ENCODE assay signal across 8 cellular contexts in genomic region chr14:21098134-21098891, GRCh38. TPM values are rescaled to one million over a fixed set of nuclear protein-coding genes. Genes with fewer than 3 reads are reported as not detected.
DNase-seq lines count a peak whose midpoint lies in the region; ATAC-seq and TF ChIP-seq lines count a peak whose summit lies in the region.

TSS of gene ZNF219 (minus strand) at chr14:21098655. CDS start at chr14:21093591, 5,064 bp downstream.

- no peaks in the 10 kb centered on the region for H3K9me3 ChIP-seq in endodermal cell (ENCODE audit: control insufficient read depth, low read length)
- H3K9me3 ChIP-seq in lung (ENCODE audit: control insufficient read depth in 2 of 2, insufficient read depth in 1 of 2, low read length in 1 of 2) = no peaks in the 10 kb centered on the region

- peak within 1 kb of the TSS; percentile 75 for H3K9ac ChIP-seq in endodermal cell (ENCODE audit: extremely low read depth, low read length, poor library complexity, severe bottlenecking)

- peaks cover 22% of the 10 kb centered on the region for H3K4me1 ChIP-seq in endodermal cell (ENCODE audit: control insufficient read depth, insufficient read depth, low read length)
- H3K4me1 ChIP-seq in lung (ENCODE audit: control insufficient read depth in 2 of 2, insufficient read depth in 2 of 2, low read length in 2 of 2) = peaks cover 6 to 14% of the 10 kb centered on the region in 2 donors

- ATAC-seq in lung (ENCODE audit: insufficient read depth, low FRiP score) (peak; percentile 8), HG02884 (IDR thresholded peaks at IDR 0.05; ENCODE audit: unreplicated experiment) (no peak), GM18520 (IDR thresholded peaks at IDR 0.05; ENCODE audit: unreplicated experiment) (no peak)
- peak; percentile 44 for ATAC-seq in stimulated activated naive CD8-positive, alpha-beta T cell treated with anti-CD3 and anti-CD28 coated beads, Interleukin-15, amount 100 ng/mL, for 72 hours

- TF ChIP-seq CTCF in LNCaP clone FGC (IDR thresholded peaks at IDR 0.05; ENCODE audit: control insufficient read depth, extremely low read depth, insufficient read depth) = no peak
- TF ChIP-seq CTCF in endodermal cell (conservative IDR thresholded peaks at IDR 0.05) = no peak
- TF ChIP-seq CTCF in lung (IDR thresholded peaks at IDR 0.05; ENCODE audit: control extremely low read depth, extremely low read depth) = no peak

- H3K36me3 ChIP-seq in endodermal cell (ENCODE audit: control insufficient read depth, insufficient read depth, low read length) (peaks cover 3% of the 10 kb centered on the region), lung (ENCODE audit: control insufficient read depth in 2 of 2, insufficient read depth in 2 of 2, low read length in 2 of 2) (no peaks in the 10 kb centered on the region)

- peak within 1 kb of the TSS; percentile 38 for H3K27ac Mint-ChIP-seq in activated CD4-positive, alpha-beta T cell treated with anti-CD3 and anti-CD28 coated beads, Interleukin-2, amount 10 ng/mL, durations not matched to agents 7 days and 5 days
- H3K27ac Mint-ChIP-seq in endodermal cell = peak within 1 kb of the TSS; percentile 78
- peak within 1 kb of the TSS; percentile 71 to 92 for H3K27ac Mint-ChIP-seq in stimulated activated naive CD8-positive, alpha-beta T cell treated with anti-CD3 and anti-CD28 coated beads, Interleukin-15, amount 100 ng/mL, for 72 hours

- H3K27me3 ChIP-seq in endodermal cell (ENCODE audit: control insufficient read depth, insufficient read depth, low read length, poor library complexity, severe bottlenecking) (peaks cover 10% of the 10 kb centered on the region), lung (ENCODE audit: control insufficient read depth, insufficient read depth) (no peaks in the 10 kb centered on the region)

- POLR2A ChIA-PET in activated CD4-positive, alpha-beta T cell treated with anti-CD3 and anti-CD28 coated beads, Interleukin-2, amount 10 ng/mL, durations not matched to agents 7 days and 5 days (lab: Charles Lee) = no interaction called here

- peaks cover 18% of the 10 kb centered on the region for H3K27me3 Mint-ChIP-seq in activated CD4-positive, alpha-beta T cell treated with anti-CD3 and anti-CD28 coated beads, Interleukin-2, amount 10 ng/mL, durations not matched to agents 7 days and 5 days
- peaks cover 42% of the 10 kb centered on the region for H3K27me3 Mint-ChIP-seq in endodermal cell (ENCODE audit: insufficient read depth)
- no peaks in the 10 kb centered on the region for H3K27me3 Mint-ChIP-seq in stimulated activated naive CD8-positive, alpha-beta T cell treated with anti-CD3 and anti-CD28 coated beads, Interleukin-15, amount 100 ng/mL, for 72 hours

- no peaks in the 10 kb centered on the region for H3K9me3 Mint-ChIP-seq in activated CD4-positive, alpha-beta T cell treated with anti-CD3 and anti-CD28 coated beads, Interleukin-2, amount 10 ng/mL, durations not matched to agents 7 days and 5 days
- no peaks in the 10 kb centered on the region for H3K9me3 Mint-ChIP-seq in endodermal cell
- no peaks in the 10 kb centered on the region for H3K9me3 Mint-ChIP-seq in stimulated activated naive CD8-positive, alpha-beta T cell treated with anti-CD3 and anti-CD28 coated beads, Interleukin-15, amount 100 ng/mL, for 72 hours

- H3K4me1 Mint-ChIP-seq in activated CD4-positive, alpha-beta T cell treated with anti-CD3 and anti-CD28 coated beads, Interleukin-2, amount 10 ng/mL, durations not matched to agents 7 days and 5 days = peaks cover 39% of the 10 kb centered on the region
- peaks cover 56% of the 10 kb centered on the region for H3K4me1 Mint-ChIP-seq in endodermal cell
- H3K4me1 Mint-ChIP-seq in stimulated activated naive CD8-positive, alpha-beta T cell treated with anti-CD3 and anti-CD28 coated beads, Interleukin-15, amount 100 ng/mL, for 72 hours = peaks cover 36% of the 10 kb centered on the region

- H3K27ac ChIP-seq in endodermal cell (ENCODE audit: low read depth, low read length) (peak within 1 kb of the TSS; percentile 94), lung (ENCODE audit: low read depth in 1 of 2, low read length in 1 of 2) (peak within 1 kb of the TSS; percentile 91 to 92)

- no peaks in the 10 kb centered on the region for H3K36me3 Mint-ChIP-seq in activated CD4-positive, alpha-beta T cell treated with anti-CD3 and anti-CD28 coated beads, Interleukin-2, amount 10 ng/mL, durations not matched to agents 7 days and 5 days (ENCODE audit: low read depth)
- H3K36me3 Mint-ChIP-seq in endodermal cell (ENCODE audit: low read depth) = peaks cover 2% of the 10 kb centered on the region

- CTCF ChIA-PET in activated CD4-positive, alpha-beta T cell treated with anti-CD3 and anti-CD28 coated beads, Interleukin-2, amount 10 ng/mL, durations not matched to agents 7 days and 5 days (lab: Charles Lee) = interaction anchor here (0.6 to 1.5 kb wide), 3 partner anchors 10 to 78 kb away, joined by 3 to 5 read pairs (median 4); no protein-coding TSS in a partner anchor

- peak; percentile 76 for DNase-seq in Daoy (ENCODE audit: low read depth)
- no peak for DNase-seq in LNCaP clone FGC (ENCODE audit: low read depth)
- DNase-seq in activated CD4-positive, alpha-beta T cell treated with anti-CD3 and anti-CD28 coated beads, Interleukin-2, amount 10 ng/mL, durations not matched to agents 7 days and 5 days = peak; percentile 17
- peak; percentile 88 for DNase-seq in endodermal cell
- DNase-seq in lung (ENCODE audit: low spot score) = peak; percentile 66
- no peak for DNase-seq in stimulated activated naive CD8-positive, alpha-beta T cell treated with anti-CD3 and anti-CD28 coated beads, Interleukin-15, amount 100 ng/mL, for 72 hours

- peak within 1 kb of the TSS; percentile 77 for H3K4me3 Mint-ChIP-seq in activated CD4-positive, alpha-beta T cell treated with anti-CD3 and anti-CD28 coated beads, Interleukin-2, amount 10 ng/mL, durations not matched to agents 7 days and 5 days
- H3K4me3 Mint-ChIP-seq in endodermal cell = peak within 1 kb of the TSS; percentile 75
- H3K4me3 Mint-ChIP-seq in stimulated activated naive CD8-positive, alpha-beta T cell treated with anti-CD3 and anti-CD28 coated beads, Interleukin-15, amount 100 ng/mL, for 72 hours = peak within 1 kb of the TSS; percentile 84 to 93

- H3K4me3 ChIP-seq in LNCaP clone FGC (ENCODE audit: low read depth, low read length) (peak within 1 kb of the TSS; percentile 72), endodermal cell (ENCODE audit: low read length) (peak within 1 kb of the TSS; percentile 96), lung (peak within 1 kb of the TSS; percentile 58)

- WGBS in endodermal cell (ENCODE audit: insufficient coverage in 1 of 2, insufficient read length in 1 of 2), 2 experiments = 0% methylated on average over 14 to 24 of the region's 87 CpGs
- 1% methylated on average over 25 to 83 of the region's 87 CpGs for WGBS in lung, 2 donors

RNA-seq across cellular contexts. Expression of gene ZNF219, which starts in this region (rescaled TPM):
- 13.4 and 13.7 TPM in 2 replicates for total RNA-seq in Daoy (2014; rRNA removed; shearing (Covaris generic))
- 1 to 10 TPM; 5.0 to 6.2 TPM for total RNA-seq in activated CD4-positive, alpha-beta T cell treated with anti-CD3 and anti-CD28 coated beads, Interleukin-2, amount 10 ng/mL, durations not matched to agents 7 days and 5 days
- total RNA-seq in endodermal cell (10 to 100 TPM; 43.4 to 59.6 TPM), lung (10 to 100 TPM in 1 of 2 donors, 1 to 10 TPM in 1; 8.0 to 48.5 TPM)
- 123 TPM for polyA plus RNA-seq in endodermal cell (2013, experiment 1 of 2)
- polyA plus RNA-seq in endodermal cell (2013, experiment 2 of 2) = 104 TPM
- 10 to 100 TPM; 21.6 to 38.3 TPM for polyA plus RNA-seq in lung

Comparison
In these comparisons a context has a peak if more than half of its experiments do, and no peak if none do; other contexts are left out.
1. DNase-seq: peak in Daoy (single experiment), activated CD4-positive, alpha-beta T cell treated with anti-CD3 and anti-CD28 coated beads, Interleukin-2, amount 10 ng/mL, durations not matched to agents 7 days and 5 days (single experiment), endodermal cell (single experiment) and lung (single experiment); none in LNCaP clone FGC (single experiment) and stimulated activated naive CD8-positive, alpha-beta T cell treated with anti-CD3 and anti-CD28 coated beads, Interleukin-15, amount 100 ng/mL, for 72 hours (0 of 2).
2. ATAC-seq: peak in lung (single experiment) and stimulated activated naive CD8-positive, alpha-beta T cell treated with anti-CD3 and anti-CD28 coated beads, Interleukin-15, amount 100 ng/mL, for 72 hours (single experiment); none in HG02884 (single experiment) and GM18520 (single experiment).
3. Peak in every context shown above with its lines, with median percentiles within 50 percentile points of each other: H3K4me3 ChIP-seq, H3K27ac Mint-ChIP-seq and H3K4me3 Mint-ChIP-seq.